Comparison of ENCODE assay signal across 15 cellular contexts in genomic region chr6:140071601-140072062, GRCh38.
DNase-seq lines count a peak whose midpoint lies in the region; ATAC-seq, FAIRE-seq and TF ChIP-seq lines count a peak whose summit lies in the region.
"Had no signal": no experiment of that assay in that cellular context is flagged by ENCODE, and none has a peak within 500 bp of the region (broad histone marks: within the 10 kb centered on the region; RNA-seq: fewer than 3 reads in every experiment).

No MANE protein-coding gene starts in this region.

- H3K27ac ChIP-seq in gastroesophageal sphincter, result no peak overlapping the region
- H3K27ac ChIP-seq in thyroid gland, result peak overlapping the region; percentile 57 to 74 (median 60)
- H3K27ac ChIP-seq: SJCRH30, suprapubic skin had no signal

- TF ChIP-seq CTCF in gastroesophageal sphincter (IDR thresholded peaks at IDR 0.05), result no peak
- no peak for TF ChIP-seq CTCF in thyroid gland (IDR thresholded peaks at IDR 0.05)

- H3K4me1 ChIP-seq in gastroesophageal sphincter, result peaks cover 0 to 30% (median 7%) of the 10 kb centered on the region in 3 donors
- peaks cover 19 to 28% of the 10 kb centered on the region in 2 donors for H3K4me1 ChIP-seq in thyroid gland

- ATAC-seq in SK-N-SH treated with all-trans-retinoic acid at 6 μM for 48 hours (peak; percentile 73), gastroesophageal sphincter (peak; percentile 56), HG03342 (IDR thresholded peaks at IDR 0.05; ENCODE audit: unreplicated experiment) (no peak)
- ATAC-seq in stimulated activated naive CD8-positive, alpha-beta T cell treated with anti-CD3 and anti-CD28 coated beads, Interleukin-15, Interleukin-2, amounts not matched to agents 100 U/mL and 50 U/mL, for 24 hours, result no peak
- ATAC-seq: activated naive CD4-positive, alpha-beta T cell treated with anti-CD3 and anti-CD28 coated beads, Interleukin-2, amount 50 U/mL, for 72 hours had no signal

- no peak for TF ChIP-seq POLR2A in H54 (IDR thresholded peaks at IDR 0.05; ENCODE audit: low read depth, low read length)
- TF ChIP-seq POLR2A in gastroesophageal sphincter (IDR thresholded peaks at IDR 0.05), result no peak
- no peak for TF ChIP-seq POLR2A in thyroid gland (IDR thresholded peaks at IDR 0.05)

- H3K4me3 ChIP-seq in gastroesophageal sphincter, result no peak overlapping the region
- H3K4me3 ChIP-seq in thyroid gland (replicated peaks in 1 of 3), result no peak overlapping the region
- H3K4me3 ChIP-seq: SJCRH30, suprapubic skin had no signal

- intact Hi-C loops in thyroid gland (cut with DNase I), result no loop called here

- DNase-seq in H54 (ENCODE audit: insufficient read length, low spot score) (no peak), thyroid gland (no peak), DMS79 treated with DMSO at 0.1 percent for 48 hours (lab: John Stamatoyannopoulos, UW) (no peak)
- no peak for DNase-seq in stimulated activated naive CD8-positive, alpha-beta T cell treated with anti-CD3 and anti-CD28 coated beads, Interleukin-15, Interleukin-2, amounts not matched to agents 100 U/mL and 50 U/mL, for 24 hours
- DNase-seq: activated CD4-positive, alpha-beta T cell treated with anti-CD3 and anti-CD28 coated beads for 48 hours; endodermal cell; immature natural killer cell; KG1; stimulated activated CD4-positive, alpha-beta T cell treated with anti-CD3 and anti-CD28 coated beads, Interleukin-4, amount 100 ng/mL, for 24 hours had no signal

- 76 to 85% methylated on average over 1 of the region's 1 CpG for WGBS in gastroesophageal sphincter (ENCODE audit: low coverage in 1 of 2), 2 donors
- 84 to 87% methylated on average over 1 of the region's 1 CpG for WGBS in thyroid gland, 2 donors

- peak; percentile 60 for FAIRE-seq in H54 (lab: Jason Lieb, UNC)

- no peak for TF ChIP-seq EP300 in gastroesophageal sphincter (IDR thresholded peaks at IDR 0.05)

- no peaks in the 10 kb centered on the region for H3K36me3 ChIP-seq in gastroesophageal sphincter
- H3K36me3 ChIP-seq in thyroid gland, result no peaks in the 10 kb centered on the region
- H3K36me3 ChIP-seq: SJCRH30, suprapubic skin had no signal

- H3K9me3 ChIP-seq in gastroesophageal sphincter (no peaks in the 10 kb centered on the region), thyroid gland (no peaks in the 10 kb centered on the region)
- H3K9me3 ChIP-seq: SJCRH30, suprapubic skin had no signal

- H3K27me3 ChIP-seq in gastroesophageal sphincter (no peaks in the 10 kb centered on the region), thyroid gland (no peaks in the 10 kb centered on the region)
- H3K27me3 ChIP-seq: SJCRH30, suprapubic skin had no signal

TF ChIP-seq in SK-N-SH treated with all-trans-retinoic acid at 6 μM for 48 hours, 23 proteins besides CTCF, POLR2A, EP300 and RAD21:
- TF ChIP-seq CREB5 (CRISPR knock-in tag; IDR thresholded peaks at IDR 0.05; ENCODE audit: low read depth) (no peak), ISL1 (CRISPR knock-in tag; IDR thresholded peaks at IDR 0.05) (peak; percentile 93), POU6F1 (CRISPR knock-in tag; IDR thresholded peaks at IDR 0.05; ENCODE audit: borderline replicate concordance, low read depth) (peak; percentile 78; the same call in 1 of the 2 replicates), TOX (CRISPR knock-in tag; IDR thresholded peaks at IDR 0.05; ENCODE audit: borderline replicate concordance) (peak; percentile 49; the same call in 1 of the 2 replicates), ZFP30 (CRISPR knock-in tag; IDR thresholded peaks at IDR 0.05) (no peak), PATZ1 (CRISPR knock-in tag; IDR thresholded peaks at IDR 0.05; ENCODE audit: borderline replicate concordance) (peak; percentile 55; the same call in 1 of the 2 replicates), ZC3H10 (CRISPR knock-in tag; IDR thresholded peaks at IDR 0.05) (0 out of 2 replicates have a peak, but pooled peaks have one; percentile 4)

Comparison
In these comparisons a context has a peak if more than half of its experiments do, and no peak if none do; other contexts are left out.
1. ATAC-seq: peak in SK-N-SH treated with all-trans-retinoic acid at 6 μM for 48 hours (single experiment) and gastroesophageal sphincter (single experiment); none in stimulated activated naive CD8-positive, alpha-beta T cell treated with anti-CD3 and anti-CD28 coated beads, Interleukin-15, Interleukin-2, amounts not matched to agents 100 U/mL and 50 U/mL, for 24 hours (single experiment) and HG03342 (single experiment).
2. H3K27ac ChIP-seq: peak in thyroid gland (3 of 3); none in gastroesophageal sphincter (0 of 4).